Comparison of ENCODE assay signal across 1 cellular context in genomic region chr2:88126772-88127637, GRCh38.
TF ChIP-seq lines count a peak whose summit lies in the region.

No MANE protein-coding gene starts in this region.

TF ChIP-seq in HepG2, 621 proteins besides CTCF, POLR2A, EP300 and RAD21 (continued from another document and continues in another):
- no peak for TF ChIP-seq ZHX1 (CRISPR knock-in tag; IDR thresholded peaks at IDR 0.05; ENCODE audit: low read depth)
- TF ChIP-seq ZNF772 (CRISPR knock-in tag; IDR thresholded peaks at IDR 0.05): no peak
- peak; percentile 45; the same call in 1 of the 2 replicates for TF ChIP-seq SALL1 (CRISPR knock-in tag; IDR thresholded peaks at IDR 0.05)
- TF ChIP-seq ZBTB14 (CRISPR knock-in tag; IDR thresholded peaks at IDR 0.05): peak; percentile 39; the same call in 1 of the 2 replicates
- TF ChIP-seq ZNF276 (CRISPR knock-in tag; IDR thresholded peaks at IDR 0.05; ENCODE audit: low read depth): no peak
- no peak for TF ChIP-seq ATF7 (IDR thresholded peaks at IDR 0.05)
- TF ChIP-seq ATF7 (CRISPR knock-in tag; IDR thresholded peaks at IDR 0.05): no peak; the same call in 1 of the 2 replicates
- no peak; the same call in 1 of the 2 replicates for TF ChIP-seq ZNF607 (CRISPR knock-in tag; IDR thresholded peaks at IDR 0.05; ENCODE audit: borderline replicate concordance)
- TF ChIP-seq SNAPC5 (CRISPR knock-in tag; IDR thresholded peaks at IDR 0.05; ENCODE audit: borderline replicate concordance): 0 out of 2 replicates have a peak, but pooled peaks have one; percentile 56
- TF ChIP-seq ZNF503 (CRISPR knock-in tag; IDR thresholded peaks at IDR 0.05): 0 out of 2 replicates have a peak, but pooled peaks have one; percentile 11
- TF ChIP-seq PBX2 (CRISPR knock-in tag; IDR thresholded peaks at IDR 0.05): no peak
- no peak for TF ChIP-seq YEATS2 (CRISPR knock-in tag; IDR thresholded peaks at IDR 0.05; ENCODE audit: borderline replicate concordance)
- TF ChIP-seq ZNF446 (CRISPR knock-in tag; IDR thresholded peaks at IDR 0.05): peak; percentile 34; the same call in 1 of the 2 replicates
- TF ChIP-seq TFE3 (CRISPR knock-in tag; IDR thresholded peaks at IDR 0.05): no peak
- 0 out of 2 replicates have a peak, but pooled peaks have one; percentile 13 for TF ChIP-seq MXD3 (CRISPR knock-in tag; IDR thresholded peaks at IDR 0.05)
- TF ChIP-seq TERF1 (CRISPR knock-in tag; IDR thresholded peaks at IDR 0.05): no peak
- TF ChIP-seq NONO (IDR thresholded peaks at IDR 0.05): no peak
- peak; percentile 19 for TF ChIP-seq NONO (CRISPR knock-in tag; conservative IDR thresholded peaks at IDR 0.05)
- TF ChIP-seq E2F2 (CRISPR knock-in tag; IDR thresholded peaks at IDR 0.05; ENCODE audit: borderline replicate concordance): no peak
- TF ChIP-seq RBM22 (optimal IDR thresholded peaks at IDR 0.05; ENCODE audit: low read length): peak; percentile 36
- TF ChIP-seq TAF1 (CRISPR knock-in tag; IDR thresholded peaks at IDR 0.05): no peak; the same call in 1 of the 2 replicates
- TF ChIP-seq ZNF589 (CRISPR knock-in tag; conservative IDR thresholded peaks at IDR 0.05): 0 out of 2 replicates have a peak, but pooled peaks have one; percentile 34
- TF ChIP-seq ZNF263 (CRISPR knock-in tag; IDR thresholded peaks at IDR 0.05): no peak; the same call in 1 of the 2 replicates
- no peak for TF ChIP-seq FOXJ3 (CRISPR knock-in tag; IDR thresholded peaks at IDR 0.05; ENCODE audit: borderline replicate concordance)
- no peak for TF ChIP-seq AHR (CRISPR knock-in tag; IDR thresholded peaks at IDR 0.05)
- no peak for TF ChIP-seq ATAD3A (CRISPR knock-in tag; IDR thresholded peaks at IDR 0.05)
- TF ChIP-seq ZNF800 (CRISPR knock-in tag; IDR thresholded peaks at IDR 0.05): no peak
- TF ChIP-seq ZNF10 (CRISPR knock-in tag; IDR thresholded peaks at IDR 0.05; ENCODE audit: borderline replicate concordance, low read depth): no peak
- TF ChIP-seq HNF1B (CRISPR knock-in tag; IDR thresholded peaks at IDR 0.05): peak; percentile 44; the same call in 1 of the 2 replicates
- no peak for TF ChIP-seq PRDM10 (CRISPR knock-in tag; IDR thresholded peaks at IDR 0.05; ENCODE audit: low read depth)
- TF ChIP-seq KDM6A (CRISPR knock-in tag; IDR thresholded peaks at IDR 0.05; ENCODE audit: low read depth): no peak
- TF ChIP-seq HNRNPK (IDR thresholded peaks at IDR 0.05; ENCODE audit: low read depth, low read length, poor library complexity, severe bottlenecking): no peak
- TF ChIP-seq KDM5B (CRISPR knock-in tag; IDR thresholded peaks at IDR 0.05; ENCODE audit: borderline replicate concordance): no peak
- TF ChIP-seq ZNF510 (CRISPR knock-in tag; IDR thresholded peaks at IDR 0.05; ENCODE audit: low read depth): no peak
- no peak for TF ChIP-seq FIP1L1 (IDR thresholded peaks at IDR 0.05; ENCODE audit: borderline replicate concordance, insufficient read depth, low read depth, low read length)
